Comparison of ENCODE assay signal across 27 cellular contexts in the genomic region with DNA sequence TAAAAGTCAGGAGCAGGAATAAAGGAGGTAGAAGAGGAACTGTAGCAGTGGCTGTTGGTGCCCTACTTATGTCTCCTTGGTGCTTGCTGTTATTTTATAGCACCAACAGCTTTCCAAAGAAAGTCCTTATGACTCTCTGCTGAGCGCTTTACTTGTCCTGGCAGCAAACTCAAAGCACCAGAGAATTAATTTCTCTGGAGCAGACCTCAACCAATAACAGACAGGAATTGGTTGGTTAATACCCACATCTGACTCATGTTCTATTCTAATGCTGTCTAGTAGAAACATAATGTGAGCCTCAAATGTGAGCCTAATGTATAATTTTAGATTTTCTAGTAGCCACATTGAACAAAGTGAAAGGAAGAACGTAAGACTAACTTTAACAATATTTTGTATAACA.
"Had no signal": no experiment of that assay in that cellular context is flagged by ENCODE, and none has a peak within 500 bp of the region (broad histone marks: within the 10 kb centered on the region; RNA-seq: fewer than 3 reads in every experiment).

No MANE protein-coding gene starts in this region.

- ATAC-seq: naive thymus-derived CD8-positive, alpha-beta T cell; natural killer cell treated with Interleukin-12 subunit alpha and Interleukin-12 subunit beta and Interleukin-15 and Interleukin-18, amount 100 ng/mL, for 72 hours; pancreas; right cardiac atrium; right lobe of liver; stimulated activated naive B cell treated with anti-CD40 and anti-IgM and Interleukin-4, amounts not matched to agents 10 μg/mL and 1 μg/mL and 100 μg/mL, for 72 hours had no signal

- H3K4me3 ChIP-seq: pancreas, prostate gland, right lobe of liver, sigmoid colon, skin epidermis, smooth muscle cell, spleen, stomach, thoracic aorta, thyroid gland, tibial nerve, upper lobe of left lung, vagina had no signal

- H3K36me3 ChIP-seq: neutrophil, pancreas, prostate gland, right lobe of liver, sigmoid colon, spleen, stomach, thoracic aorta, thyroid gland, tibial nerve, upper lobe of left lung, vagina had no signal

- H3K4me1 ChIP-seq: pancreas, prostate gland, right lobe of liver, sigmoid colon, spleen, tibial nerve, upper lobe of left lung, vagina had no signal

- H3K9me3 ChIP-seq: neutrophil, pancreas, prostate gland, right lobe of liver, sigmoid colon, thoracic aorta, thyroid gland, upper lobe of left lung, vagina had no signal

- H3K4me2 ChIP-seq: smooth muscle cell had no signal

- DNase-seq: naive thymus-derived CD8-positive, alpha-beta T cell; nephron progenitor cell; nucleus accumbens; pancreas; right cardiac atrium; right lobe of liver; sigmoid colon; spleen; stimulated activated CD4-positive, alpha-beta T cell treated with anti-CD3 and anti-CD28 coated beads, Interleukin-12 subunit alpha, Interleukin-12 subunit beta, amount 100 ng/mL, for 4 hours; stimulated activated CD4-positive, alpha-beta T cell treated with anti-CD3 and anti-CD28 coated beads, Interleukin-1b, Interleukin-23, amount 100 ng/mL, for 48 hours; stimulated activated CD4-positive, alpha-beta T cell treated with anti-CD3 and anti-CD28 coated beads, Interleukin-4, amount 100 ng/mL, for 1 hour; stimulated activated CD4-positive, alpha-beta T cell treated with anti-CD3 and anti-CD28 coated beads, Interleukin-4, amount 100 ng/mL, for 4 hours; stimulated activated CD8-positive, alpha-beta memory T cell treated with anti-CD3 and anti-CD28 coated beads, Interleukin-4, amount 100 ng/mL, for 48 hours; stimulated activated naive B cell treated with anti-CD40 and anti-IgM and Interleukin-4, amounts not matched to agents 10 μg/mL and 1 μg/mL and 100 μg/mL, for 72 hours; stimulated activated naive CD4-positive, alpha-beta T cell treated with Interleukin-2 at 50 U/mL for 16 hours; stomach; thyroid gland; trophoblast cell; upper lobe of left lung had no signal

- H3K27me3 ChIP-seq: neutrophil, pancreas, right lobe of liver, sigmoid colon, spleen, stomach, thyroid gland, tibial nerve, upper lobe of left lung, vagina had no signal

- H3K27ac ChIP-seq: neutrophil, pancreas, prostate gland, right lobe of liver, sigmoid colon, skin epidermis, spleen, stomach, thoracic aorta, thyroid gland, tibial nerve, upper lobe of left lung, vagina had no signal
